9 cellular contexts compared by ENCODE assay signal in genomic region chr2:74867841-74868658, GRCh38. TPM values are rescaled to one million over a fixed set of nuclear protein-coding genes. Genes with fewer than 3 reads are reported as not detected.
DNase-seq lines count a peak whose midpoint lies in the region; ATAC-seq and TF ChIP-seq lines count a peak whose summit lies in the region.
"Had no signal": no experiment of that assay in that cellular context is flagged by ENCODE, and none has a peak within 500 bp of the region (broad histone marks: within the 10 kb centered on the region; RNA-seq: fewer than 3 reads in every experiment).

No MANE protein-coding gene starts in this region.

- H3K27me3 ChIP-seq in AG04450 (ENCODE audit: control insufficient read depth, insufficient read depth, low read length) (no peaks in the 10 kb centered on the region), colonic mucosa (no peaks in the 10 kb centered on the region), mucosa of rectum (ENCODE audit: control insufficient read depth in 2 of 2, insufficient read depth in 2 of 2, low read length in 2 of 2) (no peaks in the 10 kb centered on the region)

- POLR2A ChIA-PET in AG04450 (lab: Yijun Ruan, JAX) = no interaction called here

- H3K9me3 ChIP-seq in AG04450 (ENCODE audit: control insufficient read depth, insufficient read depth, low read length) = no peaks in the 10 kb centered on the region
- no peaks in the 10 kb centered on the region for H3K9me3 ChIP-seq in colonic mucosa
- H3K9me3 ChIP-seq in mucosa of rectum (ENCODE audit: control insufficient read depth in 2 of 2, low read length in 2 of 2) = no peaks in the 10 kb centered on the region

- no peaks in the 10 kb centered on the region; the same call in 1 of the 2 replicates for H3K27me3 Mint-ChIP-seq in HFFc6 (ENCODE audit: insufficient read depth)

- H3K9ac ChIP-seq in colonic mucosa (ENCODE audit: low read depth in 2 of 2, low read length in 2 of 2) = no peak overlapping the region
- H3K9ac ChIP-seq in mucosa of rectum (ENCODE audit: low read depth in 1 of 2, low read length in 2 of 2) = no peak overlapping the region

- H3K4me3 Mint-ChIP-seq in HFFc6 = peak overlapping the region; percentile 61

- H3K36me3 ChIP-seq in colonic mucosa = no peaks in the 10 kb centered on the region
- peaks cover 18 to 22% of the 10 kb centered on the region in 2 donors for H3K36me3 ChIP-seq in mucosa of rectum (ENCODE audit: control insufficient read depth in 2 of 2, insufficient read depth in 2 of 2, low read length in 2 of 2)

- H3K4me1 ChIP-seq in colonic mucosa (peaks cover 31% of the 10 kb centered on the region), mucosa of rectum (ENCODE audit: control insufficient read depth in 2 of 2, insufficient read depth in 2 of 2, low read length in 2 of 2) (peaks cover 46 to 73% of the 10 kb centered on the region in 2 donors)

- DNase-seq in AG04450 (ENCODE audit: low read depth, low spot score) (no peak), HFFc6 (peak; percentile 87), colonic mucosa (no peak), CD1c-positive myeloid dendritic cell (ENCODE audit: extremely low spot score) (no peak), KBM-7 (no peak)
- DNase-seq in stimulated activated CD4-positive, alpha-beta T cell treated with anti-CD3 and anti-CD28 coated beads, Interleukin-2, amount 100 ng/mL, for 48 hours = no peak
- DNase-seq: NCI-H1694 treated with DMSO at 0.1 percent for 48 hours had no signal

- in situ Hi-C loops in KBM-7 (cut with MboI; ENCODE audit: low pct_unique_long_range_greater_than_20kb, low sequenced_read_pairs) = no loop called here

- no peak for ATAC-seq in GM18870 (IDR thresholded peaks at IDR 0.05; ENCODE audit: unreplicated experiment)

- no peaks in the 10 kb centered on the region for H3K9me3 Mint-ChIP-seq in HFFc6

- peak overlapping the region; percentile 86 for H3K27ac Mint-ChIP-seq in HFFc6

- CTCF ChIA-PET in AG04450 (lab: Charles Lee) = interaction anchor here (1.1 to 3.2 kb wide), 3 partner anchors 8 to 177 kb away, joined by 3 to 11 read pairs (median 9); no protein-coding TSS in a partner anchor

- no peak for TF ChIP-seq CTCF in AG04450 (IDR thresholded peaks at IDR 0.05; ENCODE audit: low read depth, low read length)
- TF ChIP-seq CTCF in HFFc6 (IDR thresholded peaks at IDR 0.05) = no peak
- TF ChIP-seq CTCF in colonic mucosa (IDR thresholded peaks at IDR 0.05) = no peak

- H3K4me3 ChIP-seq in AG04450 (ENCODE audit: low read depth, low read length) (no peak overlapping the region), colonic mucosa (no peak overlapping the region), mucosa of rectum (ENCODE audit: low read length in 2 of 2) (no peak overlapping the region)

- H3K27ac ChIP-seq in AG04450 (ENCODE audit: low read depth, low read length) (peak overlapping the region; percentile 55), colonic mucosa (peak overlapping the region; percentile 54), mucosa of rectum (ENCODE audit: low read depth in 2 of 2, low read length in 2 of 2) (peak overlapping the region; percentile 67 to 77)

- H3K4me1 Mint-ChIP-seq in HFFc6 (ENCODE audit: low read depth) = peaks cover 61% of the 10 kb centered on the region

- intact Hi-C loops in colonic mucosa (cut with DNase I) = no loop called here

- H3K36me3 Mint-ChIP-seq in HFFc6 (ENCODE audit: low read depth) = peaks cover 33% of the 10 kb centered on the region

RNA-seq across cellular contexts. Expression of gene HK2, which starts 34.1 kb away (rescaled TPM):
- polyA plus RNA-seq in AG04450 (2011; rRNA removed) = 12.5 and 13.3 TPM in 2 replicates
- 32.0 and 33.7 TPM in 2 replicates for polyA minus RNA-seq in AG04450 (2011; rRNA and poly(A)+ RNA removed)
- 10 to 100 TPM; 26.2 to 51.3 (median 28.4) TPM for total RNA-seq in HFFc6 (2021; fragmentation: NEBNext Ultra II Directional; extraction: Animal tissue kit (Norgen Biotek cat#: 25700))
- 100 to 1,000 TPM; 162 to 396 TPM for total RNA-seq in colonic mucosa
